17 cellular contexts compared by ENCODE assay signal in the genomic region with DNA sequence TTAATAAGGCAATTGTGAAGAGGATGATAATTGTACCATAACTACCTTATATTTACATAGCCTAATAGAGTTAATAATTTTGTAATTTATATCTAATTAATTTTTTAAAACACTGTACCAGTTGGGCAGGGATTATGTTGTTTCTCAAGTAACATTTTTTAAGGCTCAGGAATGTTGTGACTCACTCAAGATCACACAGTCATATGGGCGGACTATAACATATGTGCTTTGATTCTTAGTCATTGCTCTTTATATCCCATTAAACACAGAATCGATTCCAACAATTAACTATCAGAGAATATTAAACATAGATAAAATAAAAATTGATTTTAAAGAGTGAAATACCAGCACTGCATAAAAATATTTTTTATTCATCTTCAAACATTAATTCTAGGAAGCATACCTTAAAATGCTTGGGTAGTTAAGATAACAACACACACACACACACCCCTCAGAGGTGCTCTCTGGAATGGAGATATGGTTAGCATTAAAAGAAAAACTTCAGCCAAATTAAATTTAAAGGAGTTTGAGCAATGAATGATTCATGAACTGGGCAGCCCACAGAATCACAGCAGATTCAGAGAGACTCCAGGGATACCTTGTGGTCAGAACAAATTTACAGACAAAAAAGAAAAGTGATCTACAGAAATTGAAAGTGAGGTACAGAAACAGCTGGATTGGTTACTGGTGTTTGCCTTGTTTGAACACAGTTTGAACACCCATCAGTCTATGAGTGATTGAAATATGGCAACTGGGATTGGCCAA.
DNase-seq lines count a peak whose midpoint lies in the region; ATAC-seq, FAIRE-seq and TF ChIP-seq lines count a peak whose summit lies in the region.
"Had no signal": no experiment of that assay in that cellular context is flagged by ENCODE, and none has a peak within 500 bp of the region (broad histone marks: within the 10 kb centered on the region; RNA-seq: fewer than 3 reads in every experiment).

No MANE protein-coding gene starts in this region.

- POLR2A ChIA-PET in A549 (lab: Yijun Ruan, JAX), result no interaction called here

- no peak; a peak in 1 of 5 replicates for TF ChIP-seq EP300 in A549 (IDR thresholded peaks at IDR 0.05)

- H3K4me2 ChIP-seq in A549, result peak overlapping the region; percentile 23; the same call in 1 of the 3 replicates
- H3K4me2 ChIP-seq: GM23338 had no signal

- no peak for DNase-seq in A549 (ENCODE audit: low read depth in 1 of 2, low spot score in 1 of 2)
- DNase-seq in HFF-Myc (ENCODE audit: extremely low read depth, low read depth), result peak; percentile 22
- peak; percentile 74 for DNase-seq in amniotic epithelial cell (ENCODE audit: low read depth)
- DNase-seq in fibroblast of the conjunctiva (ENCODE audit: low read depth), result peak; percentile 28
- no peak for DNase-seq in NCI-H1417 treated with DMSO at 0.1 percent for 48 hours (lab: John Stamatoyannopoulos, UW)
- DNase-seq in psoas muscle, result no peak
- DNase-seq in activated CD4-positive, alpha-beta T cell treated with anti-CD3 and anti-CD28 coated beads for 4 hours, result no peak
- DNase-seq: activated CD8-positive, alpha-beta memory T cell treated with anti-CD3 and anti-CD28 coated beads, Interleukin-2, amount 10 ng/mL, durations not matched to agents 7 days and 5 days; DMS79 treated with DMSO at 0.1 percent for 48 hours; NCI-H2107; WERI-Rb-1 had no signal

- TF ChIP-seq POLR2A in A549 (IDR thresholded peaks at IDR 0.05; ENCODE audit: low read length), result no peak

- H3K36me3 ChIP-seq in psoas muscle (ENCODE audit: insufficient read depth in 1 of 2, low read depth in 1 of 2), result no peaks in the 10 kb centered on the region
- H3K36me3 ChIP-seq: tibial nerve, WERI-Rb-1 had no signal

- peaks cover 0 to 7% (median 4%) of the 10 kb centered on the region in 3 donors for H3K27me3 ChIP-seq in psoas muscle (ENCODE audit: insufficient read depth in 3 of 3, low read length in 2 of 3)
- H3K27me3 ChIP-seq: tibial nerve had no signal

- no peak overlapping the region for H3K4me3 ChIP-seq in A549
- H3K4me3 ChIP-seq in HFF-Myc (replicated peaks; ENCODE audit: low read depth, low read length), result no peak overlapping the region
- H3K4me3 ChIP-seq in psoas muscle, result no peak overlapping the region
- H3K4me3 ChIP-seq: coronary artery, GM23338, tibial nerve had no signal

- ATAC-seq in A549, result 0 out of 6 replicates have a peak, but pooled peaks of 1 of the 2 experiments have one; percentile 51
- no peak for ATAC-seq in psoas muscle
- no peak for ATAC-seq in HG03095 (IDR thresholded peaks at IDR 0.05; ENCODE audit: unreplicated experiment)
- ATAC-seq: activated CD8-positive, alpha-beta memory T cell treated with anti-CD3 and anti-CD28 coated beads, Interleukin-2, amount 10 ng/mL, durations not matched to agents 7 days and 5 days; GM23338 had no signal

- 14% methylated on average over 2 of the region's 2 CpGs for WGBS in A549 (ENCODE audit: missing lambda C conversion rate)
- WGBS in psoas muscle, 3 donors, result 79 to 94% (median 87%) methylated on average over 2 of the region's 2 CpGs

- intact Hi-C loops in psoas muscle (cut with DNase I), result no loop called here

- TF ChIP-seq RAD21 in A549 (conservative IDR thresholded peaks at IDR 0.05 in 1 of 2, IDR thresholded peaks at IDR 0.05 in 1 of 2), result no peak

- TF ChIP-seq CTCF in A549 (IDR thresholded peaks at IDR 0.05), result no peak
- TF ChIP-seq CTCF in HFF-Myc (IDR thresholded peaks at IDR 0.05; ENCODE audit: low read depth, low read length, missing control alignments), result no peak
- TF ChIP-seq CTCF in psoas muscle (IDR thresholded peaks at IDR 0.05), result no peak

- H3K4me1 ChIP-seq in A549 (0 out of 3 replicates have a peak, but pooled peaks cover 7% of the 10 kb centered on the region), psoas muscle (no peaks in the 10 kb centered on the region)
- H3K4me1 ChIP-seq: tibial nerve had no signal

- FAIRE-seq in A549 (lab: Jason Lieb, UNC), result no peak
- FAIRE-seq: frontal cortex, islet of Langerhans had no signal

- CTCF ChIA-PET in A549 (lab: Yijun Ruan, JAX), result interaction anchor here (1.2 kb wide), 1 partner anchor 609 kb away, joined by 4 read pairs; no protein-coding TSS in a partner anchor

- no peaks in the 10 kb centered on the region for H3K9me3 ChIP-seq in A549
- no peaks in the 10 kb centered on the region for H3K9me3 ChIP-seq in psoas muscle
- H3K9me3 ChIP-seq: tibial nerve had no signal

- H3K27ac ChIP-seq in A549, result no peak overlapping the region; a peak in 1 of 6 replicates
- H3K27ac ChIP-seq in psoas muscle, result no peak overlapping the region
- H3K27ac ChIP-seq: coronary artery, tibial nerve, WERI-Rb-1 had no signal

TF ChIP-seq in A549, 52 proteins besides CTCF, POLR2A, EP300 and RAD21:
- TF ChIP-seq FOSL2 (IDR thresholded peaks at IDR 0.05) (0 out of 2 replicates have a peak, but pooled peaks have one; percentile 28), FOSL2 (CRISPR knock-in tag; IDR thresholded peaks at IDR 0.05) (peak; percentile 32; the same call in 1 of the 2 replicates), KDM1A (IDR thresholded peaks at IDR 0.05; ENCODE audit: low read depth) (no peak), MYC (IDR thresholded peaks at IDR 0.05; ENCODE audit: borderline replicate concordance, low read length) (no peak)

Comparison
In these comparisons a context has a peak if more than half of its experiments do, and no peak if none do; other contexts are left out.
1. DNase-seq: peak in HFF-Myc (single experiment), amniotic epithelial cell (single experiment) and fibroblast of the conjunctiva (single experiment); none in A549 (0 of 2), NCI-H1417 treated with DMSO at 0.1 percent for 48 hours (single experiment), psoas muscle (0 of 2) and activated CD4-positive, alpha-beta T cell treated with anti-CD3 and anti-CD28 coated beads for 4 hours (0 of 2).